ENCODE assay signal across 17 cellular contexts in the genomic region with DNA sequence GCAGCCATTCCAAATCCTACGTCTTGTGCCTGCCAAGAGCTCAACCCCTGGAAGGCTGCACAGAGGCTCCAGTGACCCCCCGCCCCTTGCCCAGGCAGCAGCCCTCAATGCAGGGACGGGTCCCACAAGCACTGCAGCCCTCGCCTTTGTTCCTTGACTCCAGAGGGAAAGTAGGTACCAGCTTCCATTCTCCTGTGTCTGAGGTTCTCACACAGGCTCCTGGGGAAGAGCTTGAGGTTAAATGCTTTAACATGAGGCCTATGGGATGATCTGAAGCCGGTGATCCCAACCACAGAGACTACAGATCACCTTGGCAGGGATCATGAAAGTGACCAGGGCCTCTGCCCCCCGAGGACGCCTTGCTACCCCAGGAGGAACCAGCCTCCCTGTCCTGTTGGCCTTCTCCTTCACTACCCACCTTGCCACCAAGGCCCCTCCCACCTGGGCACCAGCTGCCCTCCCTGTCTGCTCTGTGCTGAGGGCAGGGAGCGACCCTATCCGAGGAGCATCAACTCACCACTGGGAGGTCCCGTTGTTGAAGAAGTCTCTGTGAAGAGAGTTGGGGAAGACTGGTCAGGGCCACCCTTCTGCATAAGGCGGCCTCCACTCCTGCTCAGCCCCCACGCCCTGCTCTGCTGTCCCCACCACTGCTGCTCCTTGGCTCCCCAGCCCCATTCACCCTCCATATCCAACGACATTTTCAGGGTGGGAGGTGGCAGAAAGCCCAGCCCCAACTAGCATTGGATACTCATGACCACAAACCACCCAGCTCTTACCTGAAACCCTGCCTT.
DNase-seq lines count a peak whose midpoint lies in the region; ATAC-seq, FAIRE-seq and TF ChIP-seq lines count a peak whose summit lies in the region.
"Had no signal": no experiment of that assay in that cellular context is flagged by ENCODE, and none has a peak within 500 bp of the region (broad histone marks: within the 10 kb centered on the region; RNA-seq: fewer than 3 reads in every experiment).

No MANE protein-coding gene starts in this region.

- no peak for FAIRE-seq in kidney (lab: Jason Lieb, UNC)
- FAIRE-seq: D721Med had no signal

- no peaks in the 10 kb centered on the region for H3K27me3 ChIP-seq in left ventricle myocardium inferior (ENCODE audit: low read depth)
- no peaks in the 10 kb centered on the region for H3K27me3 ChIP-seq in right cardiac atrium (ENCODE audit: control insufficient read depth, insufficient read depth)
- H3K27me3 ChIP-seq: BLaER1 treated with 17β-estradiol and CSF1 and Interleukin-3, amounts not matched to agents 10 nM and 100 nM had no signal

- intact Hi-C loops in left ventricle myocardium inferior (cut with micrococcal nuclease) = no loop called here
- intact Hi-C loops in right cardiac atrium (cut with DNase I) = no loop called here
- intact Hi-C loops in kidney (cut with DNase I) = no loop called here
- intact Hi-C loops in posterior vena cava (cut with DNase I) = no loop called here

- peak overlapping the region; percentile 38 for H3K27ac ChIP-seq in left ventricle myocardium inferior (replicated peaks)
- no peak overlapping the region for H3K27ac ChIP-seq in right cardiac atrium (ENCODE audit: low read length)
- H3K27ac ChIP-seq in kidney (ENCODE audit: low read depth in 2 of 2, low read length in 2 of 2) = no peak overlapping the region
- H3K27ac ChIP-seq: BLaER1 treated with 17β-estradiol and CSF1 and Interleukin-3, amounts not matched to agents 10 nM and 100 nM; GM23248 had no signal

- no peak overlapping the region for H3K9ac ChIP-seq in kidney (ENCODE audit: low read length in 2 of 2)
- H3K9ac ChIP-seq: BLaER1 treated with 17β-estradiol and CSF1 and Interleukin-3, amounts not matched to agents 10 nM and 100 nM; GM23248 had no signal

- TF ChIP-seq CTCF in left ventricle myocardium inferior (IDR thresholded peaks at IDR 0.05; ENCODE audit: borderline replicate concordance) = no peak
- TF ChIP-seq CTCF in kidney (IDR thresholded peaks at IDR 0.05; ENCODE audit: borderline replicate concordance, extremely low read depth, insufficient read depth) = no peak

- 79% methylated on average over 13 of the region's 13 CpGs for WGBS in right cardiac atrium

- DNase-seq in left ventricle myocardium inferior (no peak), right cardiac atrium (no peak), kidney (peak; percentile 50), posterior vena cava (ENCODE audit: low spot score) (peak; percentile 64), G401 (ENCODE audit: low spot score) (no peak)
- DNase-seq: ACHN; CD4-positive, alpha-beta memory T cell; COR-L47; DMS153; DMS79 treated with DMSO at 0.1 percent for 48 hours; EL; GDM1; GM23248 had no signal

- H3K36me3 ChIP-seq in left ventricle myocardium inferior (peaks cover 66% of the 10 kb centered on the region), kidney (ENCODE audit: control insufficient read depth in 1 of 2, insufficient read depth in 2 of 2, low read length in 2 of 2) (peaks cover 3 to 7% of the 10 kb centered on the region in 2 donors)
- H3K36me3 ChIP-seq: BLaER1 treated with 17β-estradiol and CSF1 and Interleukin-3, amounts not matched to agents 10 nM and 100 nM had no signal

- ATAC-seq in right cardiac atrium = no peak
- ATAC-seq in GM18867 (IDR thresholded peaks at IDR 0.05; ENCODE audit: unreplicated experiment) = no peak
- no peak for ATAC-seq in GM18519 (IDR thresholded peaks at IDR 0.05; ENCODE audit: low FRiP score, unreplicated experiment)

- H3K9me3 ChIP-seq in left ventricle myocardium inferior (replicated peaks) (no peaks in the 10 kb centered on the region), right cardiac atrium (ENCODE audit: control insufficient read depth, low read length) (no peaks in the 10 kb centered on the region), kidney (ENCODE audit: control insufficient read depth in 1 of 2, low read length in 2 of 2) (no peaks in the 10 kb centered on the region)
- H3K9me3 ChIP-seq: BLaER1 treated with 17β-estradiol and CSF1 and Interleukin-3, amounts not matched to agents 10 nM and 100 nM had no signal

- in situ Hi-C loops in G401 (cut with HindIII; ENCODE audit: low sequenced_read_pairs) = no loop called here

- H3K4me1 ChIP-seq in left ventricle myocardium inferior (peaks cover 19% of the 10 kb centered on the region), right cardiac atrium (ENCODE audit: control insufficient read depth, insufficient read depth, low read length) (no peaks in the 10 kb centered on the region), kidney (ENCODE audit: control insufficient read depth in 1 of 2, insufficient read depth in 1 of 2, low read depth in 1 of 2, low read length in 2 of 2) (no peaks in the 10 kb centered on the region)

- H3K4me3 ChIP-seq in left ventricle myocardium inferior = no peak overlapping the region
- H3K4me3 ChIP-seq in right cardiac atrium (ENCODE audit: low read length) = no peak overlapping the region
- H3K4me3 ChIP-seq in kidney (ENCODE audit: low read length in 2 of 2) = no peak overlapping the region
- H3K4me3 ChIP-seq: BLaER1 treated with 17β-estradiol and CSF1 and Interleukin-3, amounts not matched to agents 10 nM and 100 nM; GM23248 had no signal

Comparison
In these comparisons a context has a peak if more than half of its experiments do, and no peak if none do; other contexts are left out.
1. DNase-seq: peak in kidney (single experiment) and posterior vena cava (single experiment); none in left ventricle myocardium inferior (single experiment), right cardiac atrium (0 of 3) and G401 (single experiment).